8 cellular contexts compared by ENCODE assay signal in the genomic region with DNA sequence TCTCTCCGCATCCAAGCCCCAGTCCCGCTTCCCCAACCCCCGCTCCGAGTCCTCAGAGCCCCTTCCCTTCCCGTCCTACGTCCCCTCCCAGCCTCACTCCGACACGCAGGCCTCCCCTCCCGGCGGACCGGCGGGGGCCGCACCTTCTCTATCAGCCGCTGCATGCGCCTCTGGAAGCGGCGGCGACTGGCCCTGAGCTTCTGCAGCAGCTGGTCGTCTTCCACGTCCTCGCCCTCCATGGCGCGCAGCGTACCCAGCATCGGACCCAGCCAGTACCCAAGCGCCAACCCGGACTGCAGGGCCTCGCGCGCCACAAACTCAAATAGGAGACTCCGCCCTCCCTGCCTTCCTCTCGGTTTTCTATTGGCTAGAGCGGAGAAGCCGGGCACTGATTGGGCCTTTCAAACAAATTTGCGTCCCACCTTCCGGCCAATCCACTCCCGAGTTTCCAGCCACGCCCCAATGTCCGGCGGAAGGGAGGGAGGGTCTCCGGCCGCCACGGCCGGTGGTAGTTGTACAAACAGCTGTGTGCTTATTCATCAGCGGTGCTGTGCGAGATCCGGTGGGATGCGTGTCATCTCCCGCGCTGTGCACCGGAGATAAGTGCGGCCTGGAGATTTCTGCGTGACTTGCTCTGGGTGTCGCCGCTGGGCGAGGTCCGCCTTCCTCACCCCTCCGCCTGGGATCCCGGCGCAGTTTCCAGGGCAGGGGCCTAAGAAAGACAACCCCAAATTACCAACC. TPM values are rescaled to one million over a fixed set of nuclear protein-coding genes. Genes with fewer than 3 reads are reported as not detected.
DNase-seq lines count a peak whose midpoint lies in the region; ATAC-seq and TF ChIP-seq lines count a peak whose summit lies in the region.

A gene with protein sequence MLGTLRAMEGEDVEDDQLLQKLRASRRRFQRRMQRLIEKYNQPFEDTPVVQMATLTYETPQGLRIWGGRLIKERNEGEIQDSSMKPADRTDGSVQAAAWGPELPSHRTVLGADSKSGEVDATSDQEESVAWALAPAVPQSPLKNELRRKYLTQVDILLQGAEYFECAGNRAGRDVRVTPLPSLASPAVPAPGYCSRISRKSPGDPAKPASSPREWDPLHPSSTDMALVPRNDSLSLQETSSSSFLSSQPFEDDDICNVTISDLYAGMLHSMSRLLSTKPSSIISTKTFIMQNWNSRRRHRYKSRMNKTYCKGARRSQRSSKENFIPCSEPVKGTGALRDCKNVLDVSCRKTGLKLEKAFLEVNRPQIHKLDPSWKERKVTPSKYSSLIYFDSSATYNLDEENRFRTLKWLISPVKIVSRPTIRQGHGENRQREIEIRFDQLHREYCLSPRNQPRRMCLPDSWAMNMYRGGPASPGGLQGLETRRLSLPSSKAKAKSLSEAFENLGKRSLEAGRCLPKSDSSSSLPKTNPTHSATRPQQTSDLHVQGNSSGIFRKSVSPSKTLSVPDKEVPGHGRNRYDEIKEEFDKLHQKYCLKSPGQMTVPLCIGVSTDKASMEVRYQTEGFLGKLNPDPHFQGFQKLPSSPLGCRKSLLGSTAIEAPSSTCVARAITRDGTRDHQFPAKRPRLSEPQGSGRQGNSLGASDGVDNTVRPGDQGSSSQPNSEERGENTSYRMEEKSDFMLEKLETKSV (minus strand): TSS at position 295 of the 741 bp plus-strand sequence. CDS start 35 bp downstream, at position 260.

- no peak within 1 kb of the TSS for H3K27ac ChIP-seq in thyroid gland

- no peaks in the 10 kb centered on the region for H3K27me3 ChIP-seq in thyroid gland

- peaks cover 7% of the 10 kb centered on the region in 2 donors for H3K4me1 ChIP-seq in thyroid gland

- TF ChIP-seq CTCF in GM10266 (IDR thresholded peaks at IDR 0.05; ENCODE audit: control insufficient read depth, insufficient read depth, low read depth, missing control alignments) = no peak
- no peak for TF ChIP-seq CTCF in osteocyte (IDR thresholded peaks at IDR 0.05)
- TF ChIP-seq CTCF in thyroid gland (IDR thresholded peaks at IDR 0.05) = no peak

- H3K9me3 ChIP-seq in thyroid gland = no peaks in the 10 kb centered on the region

- intact Hi-C loops in thyroid gland (cut with DNase I) = no loop called here

- H3K4me3 ChIP-seq in thyroid gland (replicated peaks in 1 of 3) = peak within 1 kb of the TSS; percentile 33 to 60 (median 48)

- peak within 1 kb of the TSS; percentile 97 for H3K27ac Mint-ChIP-seq in osteocyte (ENCODE audit: unreplicated experiment)

- no peaks in the 10 kb centered on the region for H3K27me3 Mint-ChIP-seq in osteocyte (ENCODE audit: unreplicated experiment)

- peaks cover 32% of the 10 kb centered on the region for H3K4me1 Mint-ChIP-seq in osteocyte (ENCODE audit: unreplicated experiment)

- WGBS in thyroid gland, 2 donors = 0% methylated on average over 46 to 60 of the region's 60 CpGs

- peak in 1 of 2 donors; percentile 59 for TF ChIP-seq POLR2A in thyroid gland (IDR thresholded peaks at IDR 0.05)

- H3K4me3 Mint-ChIP-seq in osteocyte (ENCODE audit: unreplicated experiment) = peak within 1 kb of the TSS; percentile 100

- peak; percentile 95 for ATAC-seq in HG02623 (IDR thresholded peaks at IDR 0.05; ENCODE audit: unreplicated experiment)
- ATAC-seq in SK-N-SH treated with all-trans-retinoic acid at 6 μM for 48 hours = peak; percentile 98

- H3K36me3 Mint-ChIP-seq in osteocyte (ENCODE audit: unreplicated experiment) = no peaks in the 10 kb centered on the region

- no peaks in the 10 kb centered on the region for H3K36me3 ChIP-seq in thyroid gland

- no peaks in the 10 kb centered on the region for H3K9me3 Mint-ChIP-seq in osteocyte (ENCODE audit: unreplicated experiment)

- peak; percentile 98 for DNase-seq in GM10266 (ENCODE audit: extremely low spot score)
- DNase-seq in NCI-H1092 treated with DMSO at 0.1 percent for 48 hours (lab: John Stamatoyannopoulos, UW) = peak; percentile 93
- DNase-seq in activated naive CD4-positive, alpha-beta T cell treated with anti-CD3 and anti-CD28 coated beads, Interleukin-2, amount 50 U/mL, for 16 hours = peak; percentile 86
- peak; percentile 98 for DNase-seq in glomerular visceral epithelial cell (ENCODE audit: extremely low spot score)
- peak; percentile 96 for DNase-seq in osteocyte (ENCODE audit: extremely low spot score, unreplicated experiment)
- peak; percentile 93 to 95 for DNase-seq in thyroid gland

TF ChIP-seq in SK-N-SH treated with all-trans-retinoic acid at 6 μM for 48 hours, 23 proteins besides CTCF, POLR2A, EP300 and RAD21:
- TF ChIP-seq, protein P1, sequence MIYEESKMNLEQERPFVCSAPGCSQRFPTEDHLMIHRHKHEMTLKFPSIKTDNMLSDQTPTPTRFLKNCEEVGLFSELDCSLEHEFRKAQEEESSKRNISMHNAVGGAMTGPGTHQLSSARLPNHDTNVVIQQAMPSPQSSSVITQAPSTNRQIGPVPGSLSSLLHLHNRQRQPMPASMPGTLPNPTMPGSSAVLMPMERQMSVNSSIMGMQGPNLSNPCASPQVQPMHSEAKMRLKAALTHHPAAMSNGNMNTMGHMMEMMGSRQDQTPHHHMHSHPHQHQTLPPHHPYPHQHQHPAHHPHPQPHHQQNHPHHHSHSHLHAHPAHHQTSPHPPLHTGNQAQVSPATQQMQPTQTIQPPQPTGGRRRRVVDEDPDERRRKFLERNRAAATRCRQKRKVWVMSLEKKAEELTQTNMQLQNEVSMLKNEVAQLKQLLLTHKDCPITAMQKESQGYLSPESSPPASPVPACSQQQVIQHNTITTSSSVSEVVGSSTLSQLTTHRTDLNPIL (CRISPR knock-in tag; IDR thresholded peaks at IDR 0.05; ENCODE audit: low read depth) = no peak
- TF ChIP-seq SNAI2 (CRISPR knock-in tag; IDR thresholded peaks at IDR 0.05) (no peak), GLIS3 (CRISPR knock-in tag; IDR thresholded peaks at IDR 0.05) (no peak), ARNTL (CRISPR knock-in tag; IDR thresholded peaks at IDR 0.05; ENCODE audit: borderline replicate concordance, low read depth) (no peak), ZNF70 (CRISPR knock-in tag; IDR thresholded peaks at IDR 0.05) (no peak), ZNF565 (CRISPR knock-in tag; conservative IDR thresholded peaks at IDR 0.05; ENCODE audit: low read depth) (no peak), CSDC2 (CRISPR knock-in tag; IDR thresholded peaks at IDR 0.05) (no peak), TOX (CRISPR knock-in tag; IDR thresholded peaks at IDR 0.05; ENCODE audit: borderline replicate concordance) (no peak)
- TF ChIP-seq, protein P2, sequence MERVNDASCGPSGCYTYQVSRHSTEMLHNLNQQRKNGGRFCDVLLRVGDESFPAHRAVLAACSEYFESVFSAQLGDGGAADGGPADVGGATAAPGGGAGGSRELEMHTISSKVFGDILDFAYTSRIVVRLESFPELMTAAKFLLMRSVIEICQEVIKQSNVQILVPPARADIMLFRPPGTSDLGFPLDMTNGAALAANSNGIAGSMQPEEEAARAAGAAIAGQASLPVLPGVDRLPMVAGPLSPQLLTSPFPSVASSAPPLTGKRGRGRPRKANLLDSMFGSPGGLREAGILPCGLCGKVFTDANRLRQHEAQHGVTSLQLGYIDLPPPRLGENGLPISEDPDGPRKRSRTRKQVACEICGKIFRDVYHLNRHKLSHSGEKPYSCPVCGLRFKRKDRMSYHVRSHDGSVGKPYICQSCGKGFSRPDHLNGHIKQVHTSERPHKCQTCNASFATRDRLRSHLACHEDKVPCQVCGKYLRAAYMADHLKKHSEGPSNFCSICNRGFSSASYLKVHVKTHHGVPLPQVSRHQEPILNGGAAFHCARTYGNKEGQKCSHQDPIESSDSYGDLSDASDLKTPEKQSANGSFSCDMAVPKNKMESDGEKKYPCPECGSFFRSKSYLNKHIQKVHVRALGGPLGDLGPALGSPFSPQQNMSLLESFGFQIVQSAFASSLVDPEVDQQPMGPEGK (CRISPR knock-in tag; IDR thresholded peaks at IDR 0.05; ENCODE audit: borderline replicate concordance) = no peak
- TF ChIP-seq, protein P3, sequence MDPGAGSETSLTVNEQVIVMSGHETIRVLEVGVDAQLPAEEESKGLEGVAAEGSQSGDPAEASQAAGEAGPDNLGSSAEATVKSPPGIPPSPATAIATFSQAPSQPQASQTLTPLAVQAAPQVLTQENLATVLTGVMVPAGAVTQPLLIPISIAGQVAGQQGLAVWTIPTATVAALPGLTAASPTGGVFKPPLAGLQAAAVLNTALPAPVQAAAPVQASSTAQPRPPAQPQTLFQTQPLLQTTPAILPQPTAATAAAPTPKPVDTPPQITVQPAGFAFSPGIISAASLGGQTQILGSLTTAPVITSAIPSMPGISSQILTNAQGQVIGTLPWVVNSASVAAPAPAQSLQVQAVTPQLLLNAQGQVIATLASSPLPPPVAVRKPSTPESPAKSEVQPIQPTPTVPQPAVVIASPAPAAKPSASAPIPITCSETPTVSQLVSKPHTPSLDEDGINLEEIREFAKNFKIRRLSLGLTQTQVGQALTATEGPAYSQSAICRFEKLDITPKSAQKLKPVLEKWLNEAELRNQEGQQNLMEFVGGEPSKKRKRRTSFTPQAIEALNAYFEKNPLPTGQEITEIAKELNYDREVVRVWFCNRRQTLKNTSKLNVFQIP (CRISPR knock-in tag; IDR thresholded peaks at IDR 0.05; ENCODE audit: borderline replicate concordance, low read depth) = no peak
- TF ChIP-seq, protein P4, sequence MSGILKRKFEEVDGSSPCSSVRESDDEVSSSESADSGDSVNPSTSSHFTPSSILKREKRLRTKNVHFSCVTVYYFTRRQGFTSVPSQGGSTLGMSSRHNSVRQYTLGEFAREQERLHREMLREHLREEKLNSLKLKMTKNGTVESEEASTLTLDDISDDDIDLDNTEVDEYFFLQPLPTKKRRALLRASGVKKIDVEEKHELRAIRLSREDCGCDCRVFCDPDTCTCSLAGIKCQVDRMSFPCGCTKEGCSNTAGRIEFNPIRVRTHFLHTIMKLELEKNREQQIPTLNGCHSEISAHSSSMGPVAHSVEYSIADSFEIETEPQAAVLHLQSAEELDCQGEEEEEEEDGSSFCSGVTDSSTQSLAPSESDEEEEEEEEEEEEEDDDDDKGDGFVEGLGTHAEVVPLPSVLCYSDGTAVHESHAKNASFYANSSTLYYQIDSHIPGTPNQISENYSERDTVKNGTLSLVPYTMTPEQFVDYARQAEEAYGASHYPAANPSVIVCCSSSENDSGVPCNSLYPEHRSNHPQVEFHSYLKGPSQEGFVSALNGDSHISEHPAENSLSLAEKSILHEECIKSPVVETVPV (CRISPR knock-in tag; IDR thresholded peaks at IDR 0.05) = no peak

RNA-seq across cellular contexts. Expression of the gene that starts here (rescaled TPM):
- total RNA-seq in osteocyte (7.7 and 7.9 TPM in 2 replicates), thyroid gland (under 1 TPM in 3 of 4 donors, not detected in 1; 0.27 to 0.45 (median 0.38) TPM)

Comparison
In these comparisons a context has a peak if more than half of its experiments do, and no peak if none do; other contexts are left out.
1. Peak in DNase-seq and H3K4me3 ChIP-seq in thyroid gland; RNA of the gene not detected or under 1 TPM.